In the genomic region with DNA sequence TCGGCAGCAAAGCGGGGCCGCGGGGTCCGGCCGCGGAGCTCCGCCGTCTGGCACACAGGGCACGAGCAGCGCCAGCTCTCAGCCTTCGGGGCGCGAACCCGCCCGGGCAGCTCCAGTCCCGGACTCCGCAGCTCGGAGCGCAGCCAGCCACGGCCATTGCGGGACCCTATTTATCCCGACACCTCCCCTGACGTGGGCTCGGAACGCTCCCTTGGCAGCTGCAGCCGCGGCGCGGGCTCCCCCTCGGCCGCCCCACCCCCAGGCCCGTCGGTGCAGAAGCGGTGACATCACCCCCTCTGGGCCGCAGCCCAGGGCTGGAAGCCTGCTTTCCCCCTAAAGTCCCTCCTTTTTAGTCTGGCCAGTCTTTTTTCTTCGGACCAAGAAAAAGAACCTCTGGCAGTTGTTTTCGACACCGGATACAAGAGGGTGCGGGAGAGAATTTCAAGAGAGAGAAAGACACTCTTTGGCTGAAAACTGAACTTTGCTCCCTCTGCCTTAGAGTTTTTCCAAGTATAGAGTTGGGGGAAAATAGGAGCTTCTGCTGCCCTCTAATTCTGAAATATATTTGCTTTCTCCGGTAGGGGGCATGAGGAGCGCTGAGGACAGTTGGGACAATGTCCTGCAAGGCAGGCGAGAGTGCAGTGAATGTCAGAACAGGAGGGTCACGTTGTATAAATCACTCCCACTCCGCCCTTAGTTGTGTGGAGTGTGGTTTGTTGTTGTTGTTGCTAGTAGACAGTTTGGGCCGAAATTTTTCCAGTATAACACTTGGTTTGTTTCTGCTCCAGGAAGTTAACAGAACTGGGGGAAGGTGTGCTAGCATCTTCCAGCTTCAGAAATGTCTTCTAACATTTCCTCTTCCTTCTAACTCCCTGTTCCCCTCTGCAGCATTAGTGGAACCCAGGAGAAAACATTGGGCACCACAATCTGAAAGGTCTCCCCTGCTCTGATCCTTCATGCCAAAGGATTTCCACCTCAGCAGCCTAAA, we compare ENCODE assay signal across 8 cellular contexts. TPM values are rescaled to one million over a fixed set of nuclear protein-coding genes. Genes with fewer than 3 reads are reported as not detected.
DNase-seq lines count a peak whose midpoint lies in the region; ATAC-seq, FAIRE-seq and TF ChIP-seq lines count a peak whose summit lies in the region.

A gene (minus strand): TSS at position 145 of the 988 bp plus-strand sequence. CDS start 280 bp downstream, outside the sequence.

- ATAC-seq in left lobe of liver: peak; percentile 61
- no peak for ATAC-seq in stimulated activated naive CD8-positive, alpha-beta T cell treated with anti-CD3 and anti-CD28 coated beads, Interleukin-15, amount 100 ng/mL, for 72 hours

- peaks cover 28% of the 10 kb centered on the region for H3K4me1 Mint-ChIP-seq in stimulated activated naive CD8-positive, alpha-beta T cell treated with anti-CD3 and anti-CD28 coated beads, Interleukin-15, amount 100 ng/mL, for 72 hours

- DNase-seq in AG09309 (ENCODE audit: low read depth) (no peak), GM13976 (ENCODE audit: low spot score) (peak; percentile 61), HS-27A (ENCODE audit: low read depth) (peak; percentile 31), RCC 7860 (ENCODE audit: low spot score) (peak; percentile 66), dermis blood vessel endothelial cell (peak; percentile 60), left lobe of liver (ENCODE audit: low spot score) (peak; percentile 47)
- DNase-seq in stimulated activated naive CD8-positive, alpha-beta T cell treated with anti-CD3 and anti-CD28 coated beads, Interleukin-15, amount 100 ng/mL, for 72 hours: no peak
- DNase-seq in activated naive CD4-positive, alpha-beta T cell (lab: John Stamatoyannopoulos, UW): no peak

- peak; percentile 72 for TF ChIP-seq CTCF in AG09309 (IDR thresholded peaks at IDR 0.05; ENCODE audit: control insufficient read depth, insufficient read depth, low read depth, low read length, missing control alignments)
- TF ChIP-seq CTCF in GM13976 (IDR thresholded peaks at IDR 0.05; ENCODE audit: borderline replicate concordance, control extremely low read depth, extremely low read depth, insufficient read depth, missing control alignments): peak; percentile 50

- peak within 1 kb of the TSS; percentile 55 to 78 for H3K4me3 Mint-ChIP-seq in stimulated activated naive CD8-positive, alpha-beta T cell treated with anti-CD3 and anti-CD28 coated beads, Interleukin-15, amount 100 ng/mL, for 72 hours

- peak within 1 kb of the TSS in 1 of 2 donors; percentile 71 for H3K27ac Mint-ChIP-seq in stimulated activated naive CD8-positive, alpha-beta T cell treated with anti-CD3 and anti-CD28 coated beads, Interleukin-15, amount 100 ng/mL, for 72 hours

- peaks cover 86% of the 10 kb centered on the region for H3K27me3 Mint-ChIP-seq in stimulated activated naive CD8-positive, alpha-beta T cell treated with anti-CD3 and anti-CD28 coated beads, Interleukin-15, amount 100 ng/mL, for 72 hours

- peak; percentile 84 for FAIRE-seq in RCC 7860 (lab: Jason Lieb, UNC)

- H3K4me3 ChIP-seq in AG09309 (ENCODE audit: control insufficient read depth, low read depth, low read length): peak within 1 kb of the TSS; percentile 43

- H3K9me3 Mint-ChIP-seq in stimulated activated naive CD8-positive, alpha-beta T cell treated with anti-CD3 and anti-CD28 coated beads, Interleukin-15, amount 100 ng/mL, for 72 hours: no peaks in the 10 kb centered on the region

- in situ Hi-C loops in GM13976 (cut with MboI; ENCODE audit: low sequenced_read_pairs, unreplicated experiment): loop anchor here (25.0 kb wide), 1 partner anchor 420 kb away; no protein-coding TSS in a partner anchor

RNA-seq across cellular contexts. Expression of the gene that starts here (rescaled TPM):
- total RNA-seq in dermis blood vessel endothelial cell (0.09 TPM in 1 of 2 replicates, not detected in the other), left lobe of liver (0.05 TPM)

Comparison
In these comparisons a context has a peak if more than half of its experiments do, and no peak if none do; other contexts are left out.
1. Peak in DNase-seq in dermis blood vessel endothelial cell; RNA of the gene not detected or under 1 TPM.
2. Peak in DNase-seq and ATAC-seq in left lobe of liver; RNA of the gene not detected or under 1 TPM.
3. DNase-seq: peak in GM13976 (single experiment), HS-27A (single experiment) and RCC 7860 (single experiment); none in AG09309 (single experiment), stimulated activated naive CD8-positive, alpha-beta T cell treated with anti-CD3 and anti-CD28 coated beads, Interleukin-15, amount 100 ng/mL, for 72 hours (0 of 2) and activated naive CD4-positive, alpha-beta T cell (0 of 4).